1 cellular context compared by ENCODE assay signal in the genomic region with DNA sequence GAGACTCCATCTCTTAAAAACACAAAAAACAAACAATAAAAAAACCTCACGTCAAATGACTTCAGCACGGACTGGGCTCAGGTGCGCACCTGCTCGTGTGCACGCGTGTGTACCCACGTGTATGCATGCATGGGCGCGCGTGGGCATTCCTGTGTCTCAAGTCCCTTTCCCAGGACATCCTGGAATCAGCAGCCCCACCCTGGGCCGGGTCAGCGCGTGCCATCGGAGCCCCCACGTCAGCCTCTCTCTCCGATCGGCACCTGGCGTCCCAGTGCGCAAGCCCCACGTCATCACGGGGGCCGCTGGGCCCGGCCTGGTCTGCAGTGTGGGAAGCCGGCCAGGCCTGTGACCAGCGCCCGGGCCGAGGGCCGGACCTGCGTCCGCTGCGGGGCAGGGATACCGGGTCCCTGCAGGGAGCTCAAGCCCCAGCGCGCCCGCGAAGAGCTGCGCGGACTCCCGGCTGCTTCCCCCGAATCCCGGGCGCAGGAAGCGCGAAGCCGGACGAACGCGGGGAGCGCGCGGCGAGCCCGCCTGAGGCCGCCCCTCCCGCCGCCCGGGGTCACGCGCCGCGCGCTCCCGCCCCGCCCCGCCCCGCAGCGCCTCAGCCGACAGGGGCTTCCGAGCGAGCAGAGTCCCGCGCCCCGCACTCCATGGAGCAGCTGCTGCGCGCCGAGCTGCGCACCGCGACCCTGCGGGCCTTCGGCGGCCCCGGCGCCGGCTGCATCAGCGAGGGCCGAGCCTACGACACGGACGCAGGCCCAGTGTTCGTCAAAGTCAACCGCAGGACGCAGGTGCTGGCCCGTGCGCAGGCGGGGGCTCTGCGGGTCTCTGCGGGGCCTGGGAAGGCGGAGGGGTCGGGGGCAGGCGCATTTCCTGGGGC.
TF ChIP-seq lines count a peak whose summit lies in the region.

FN3K (plus strand) TSS at position 629 of the 880 bp plus-strand sequence; CDS start at position 651, 22 bp downstream.

TF ChIP-seq in SK-N-SH treated with all-trans-retinoic acid at 6 μM for 48 hours, 23 proteins besides CTCF, POLR2A, EP300 and RAD21 (continued from another document):
- TF ChIP-seq CSRNP3 (CRISPR knock-in tag; IDR thresholded peaks at IDR 0.05), result no peak
- TF ChIP-seq ZFP30 (CRISPR knock-in tag; IDR thresholded peaks at IDR 0.05), result no peak
